ENCODE assay signal across 12 cellular contexts in the genomic region with DNA sequence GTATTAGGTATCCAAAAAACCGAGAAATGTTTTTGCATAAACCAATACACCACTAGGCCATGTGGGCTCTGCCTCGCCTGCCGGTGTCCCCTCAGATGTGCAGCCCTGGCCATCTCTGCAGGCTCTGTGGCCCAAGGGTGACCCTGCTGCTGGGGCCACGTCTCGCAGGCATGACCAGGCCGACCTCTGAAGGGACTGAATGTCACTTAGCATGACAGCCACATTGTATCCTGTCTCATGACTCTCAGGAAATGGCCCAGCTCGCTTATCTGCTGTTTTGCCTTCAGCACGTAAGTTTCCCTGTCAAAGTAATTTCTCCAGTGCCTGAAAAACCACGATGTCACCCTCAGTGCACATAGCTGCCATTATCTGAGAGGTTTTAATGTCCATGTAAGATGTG.
"Had no signal": no experiment of that assay in that cellular context is flagged by ENCODE, and none has a peak within 500 bp of the region (broad histone marks: within the 10 kb centered on the region; RNA-seq: fewer than 3 reads in every experiment).

No MANE protein-coding gene starts in this region.

- H3K9me3 ChIP-seq: uterus had no signal

- H3K4me3 Mint-ChIP-seq: activated naive CD4-positive, alpha-beta T cell treated with anti-CD3 and anti-CD28 coated beads, Interleukin-2, amount 10 ng/mL, durations not matched to agents 7 days and 5 days; immature natural killer cell; naive B cell had no signal

- H3K9ac ChIP-seq: parathyroid adenoma had no signal

- H3K36me3 Mint-ChIP-seq: activated naive CD4-positive, alpha-beta T cell treated with anti-CD3 and anti-CD28 coated beads, Interleukin-2, amount 10 ng/mL, durations not matched to agents 7 days and 5 days; immature natural killer cell; naive B cell had no signal

- H3K27me3 ChIP-seq: cardiac muscle cell, uterus had no signal

- H3K27ac Mint-ChIP-seq: activated naive CD4-positive, alpha-beta T cell treated with anti-CD3 and anti-CD28 coated beads, Interleukin-2, amount 10 ng/mL, durations not matched to agents 7 days and 5 days; activated T-helper 2 cell treated with anti-CD3 and anti-CD28 coated beads, Interferon-gamma antibody, Interleukin-2, Interleukin-4, amounts not matched to agents 10 μg/mL and 5 μg/mL and 100 μg/mL, durations not matched to agents 14 hours and 24 hours and 36 hours; immature natural killer cell; naive B cell had no signal

- H3K9me3 Mint-ChIP-seq: activated naive CD4-positive, alpha-beta T cell treated with anti-CD3 and anti-CD28 coated beads, Interleukin-2, amount 10 ng/mL, durations not matched to agents 7 days and 5 days; activated T-helper 2 cell treated with anti-CD3 and anti-CD28 coated beads, Interferon-gamma antibody, Interleukin-2, Interleukin-4, amounts not matched to agents 10 μg/mL and 5 μg/mL and 100 μg/mL, durations not matched to agents 14 hours and 24 hours and 36 hours; immature natural killer cell; naive B cell had no signal

- H3K4me1 ChIP-seq: parathyroid adenoma, uterus had no signal

- H3K27ac ChIP-seq: cardiac muscle cell, coronary artery, parathyroid adenoma, skin epidermis, uterus had no signal

- H2AFZ ChIP-seq: parathyroid adenoma had no signal

- H3K4me3 ChIP-seq: cardiac muscle cell, coronary artery, skin epidermis, uterus had no signal

- H3K36me3 ChIP-seq: cardiac muscle cell, uterus had no signal

- H3K4me1 Mint-ChIP-seq: activated naive CD4-positive, alpha-beta T cell treated with anti-CD3 and anti-CD28 coated beads, Interleukin-2, amount 10 ng/mL, durations not matched to agents 7 days and 5 days; naive B cell had no signal

- DNase-seq: activated CD4-positive, alpha-beta T cell treated with anti-CD3 and anti-CD28 coated beads for 48 hours; activated naive CD4-positive, alpha-beta T cell treated with anti-CD3 and anti-CD28 coated beads, Interleukin-2, amount 10 ng/mL, durations not matched to agents 7 days and 5 days; effector memory CD4-positive, alpha-beta T cell; immature natural killer cell; naive B cell; SW 1271; uterus had no signal

- H3K79me2 ChIP-seq: parathyroid adenoma had no signal
